In the genomic region with DNA sequence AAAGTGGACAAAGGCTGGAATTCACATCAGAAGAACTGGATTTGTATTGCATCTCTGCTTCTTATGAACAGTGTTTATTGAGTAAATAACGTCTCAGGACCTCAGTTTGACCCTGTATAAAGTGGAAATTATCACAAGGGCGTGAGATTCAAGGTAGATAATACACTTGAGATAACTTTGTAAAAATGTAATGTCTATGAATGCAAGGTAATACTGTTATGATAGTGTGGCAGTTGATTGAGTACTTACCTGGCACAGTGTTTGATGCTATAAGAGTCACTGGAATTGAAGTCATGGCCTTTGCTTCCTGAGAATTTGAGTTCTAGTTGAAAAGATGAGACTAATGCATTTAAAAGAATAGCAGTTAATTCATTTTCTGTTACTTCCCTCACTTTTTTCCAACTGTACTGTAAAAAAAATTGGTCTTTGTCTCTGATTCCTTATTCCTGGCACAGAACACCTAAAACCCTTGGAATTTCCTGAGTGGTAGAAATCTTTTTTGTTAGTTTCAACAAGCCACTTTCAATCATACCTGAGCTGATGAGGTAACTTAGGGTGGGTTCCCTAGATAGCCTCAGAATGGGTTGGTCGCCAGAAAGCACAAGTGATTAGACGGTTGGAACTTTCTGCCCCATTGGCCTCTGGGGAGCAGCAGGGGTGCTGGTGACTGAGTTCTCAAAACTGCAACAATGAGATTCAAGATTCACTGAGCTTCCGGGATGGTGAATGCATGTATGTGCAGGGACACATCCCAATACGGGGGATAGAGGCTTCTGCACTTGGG, we compare ENCODE assay signal across 28 cellular contexts.
"Had no signal": no experiment of that assay in that cellular context is flagged by ENCODE, and none has a peak within 500 bp of the region (broad histone marks: within the 10 kb centered on the region; RNA-seq: fewer than 3 reads in every experiment).

No MANE protein-coding gene starts in this region.

- H3K27ac ChIP-seq: heart left ventricle, neutrophil, ovary, right atrium auricular region, right lobe of liver, stomach, testis, thyroid gland, transverse colon, uterus had no signal

- H3K4me3 Mint-ChIP-seq: immature natural killer cell; naive thymus-derived CD8-positive, alpha-beta T cell; nephron; neural crest cell; stimulated activated memory B cell treated with anti-CD40 and anti-IgM and Interleukin-4, amounts not matched to agents 10 μg/mL and 1 μg/mL and 100 μg/mL, for 72 hours had no signal

- ATAC-seq: heart left ventricle; naive thymus-derived CD8-positive, alpha-beta T cell; right lobe of liver; stimulated activated memory B cell treated with anti-CD40 and anti-IgM and Interleukin-4, amounts not matched to agents 10 μg/mL and 1 μg/mL and 100 μg/mL, for 72 hours; stimulated activated naive CD8-positive, alpha-beta T cell treated with anti-CD3 and anti-CD28 coated beads, Interleukin-15, Interleukin-2, amounts not matched to agents 100 U/mL and 50 U/mL, for 24 hours had no signal

- H3K27me3 Mint-ChIP-seq: progenitor cell of endocrine pancreas had no signal

- H3K9me3 ChIP-seq: heart left ventricle, neutrophil, ovary, right atrium auricular region, right lobe of liver, stomach, testis, thyroid gland, transverse colon, uterus had no signal

- DNase-seq: glutamatergic neuron; heart left ventricle; hypothalamus; immature natural killer cell; mesendoderm; midbrain; naive thymus-derived CD8-positive, alpha-beta T cell; occipital lobe; ovary; right lobe of liver; stimulated activated CD4-positive, alpha-beta T cell treated with anti-CD3 and anti-CD28 coated beads, Interleukin-1b, Interleukin-23, amount 100 ng/mL, for 48 hours; stimulated activated CD4-positive, alpha-beta T cell treated with anti-CD3 and anti-CD28 coated beads, Interleukin-2, amount 100 ng/mL, for 48 hours; stimulated activated CD4-positive, alpha-beta T cell treated with anti-CD3 and anti-CD28 coated beads, Interleukin-4, amount 100 ng/mL, for 4 hours; stimulated activated CD8-positive, alpha-beta memory T cell treated with anti-CD3 and anti-CD28 coated beads, Interleukin-4, amount 100 ng/mL, for 48 hours; stimulated activated naive CD8-positive, alpha-beta T cell treated with anti-CD3 and anti-CD28 coated beads, Interleukin-15, Interleukin-2, amounts not matched to agents 100 U/mL and 50 U/mL, for 24 hours; stomach; testis; thyroid gland; transverse colon; uterus had no signal

- H3K4me3 ChIP-seq: heart left ventricle, lung, ovary, right atrium auricular region, right lobe of liver, smooth muscle cell, stomach, testis, thyroid gland, transverse colon, uterus had no signal

- H3K27me3 ChIP-seq: ovary, right atrium auricular region, right lobe of liver, stomach, testis, thyroid gland, transverse colon, uterus had no signal

- H3K36me3 Mint-ChIP-seq: immature natural killer cell; naive thymus-derived CD8-positive, alpha-beta T cell; stimulated activated memory B cell treated with anti-CD40 and anti-IgM and Interleukin-4, amounts not matched to agents 10 μg/mL and 1 μg/mL and 100 μg/mL, for 72 hours had no signal

- H3K9me3 Mint-ChIP-seq: immature natural killer cell; stimulated activated memory B cell treated with anti-CD40 and anti-IgM and Interleukin-4, amounts not matched to agents 10 μg/mL and 1 μg/mL and 100 μg/mL, for 72 hours had no signal

- H3K4me2 ChIP-seq: smooth muscle cell had no signal

- H3K36me3 ChIP-seq: heart left ventricle, neutrophil, ovary, right atrium auricular region, right lobe of liver, stomach, thyroid gland, transverse colon, uterus had no signal

- H3K27ac Mint-ChIP-seq: immature natural killer cell; naive thymus-derived CD8-positive, alpha-beta T cell; nephron; progenitor cell of endocrine pancreas; stimulated activated memory B cell treated with anti-CD40 and anti-IgM and Interleukin-4, amounts not matched to agents 10 μg/mL and 1 μg/mL and 100 μg/mL, for 72 hours had no signal

- H3K4me1 ChIP-seq: heart left ventricle, right atrium auricular region, right lobe of liver, stomach, testis, thyroid gland, transverse colon, uterus had no signal

- H3K4me1 Mint-ChIP-seq: nephron; neural crest cell; stimulated activated memory B cell treated with anti-CD40 and anti-IgM and Interleukin-4, amounts not matched to agents 10 μg/mL and 1 μg/mL and 100 μg/mL, for 72 hours had no signal
